In the genomic region with DNA sequence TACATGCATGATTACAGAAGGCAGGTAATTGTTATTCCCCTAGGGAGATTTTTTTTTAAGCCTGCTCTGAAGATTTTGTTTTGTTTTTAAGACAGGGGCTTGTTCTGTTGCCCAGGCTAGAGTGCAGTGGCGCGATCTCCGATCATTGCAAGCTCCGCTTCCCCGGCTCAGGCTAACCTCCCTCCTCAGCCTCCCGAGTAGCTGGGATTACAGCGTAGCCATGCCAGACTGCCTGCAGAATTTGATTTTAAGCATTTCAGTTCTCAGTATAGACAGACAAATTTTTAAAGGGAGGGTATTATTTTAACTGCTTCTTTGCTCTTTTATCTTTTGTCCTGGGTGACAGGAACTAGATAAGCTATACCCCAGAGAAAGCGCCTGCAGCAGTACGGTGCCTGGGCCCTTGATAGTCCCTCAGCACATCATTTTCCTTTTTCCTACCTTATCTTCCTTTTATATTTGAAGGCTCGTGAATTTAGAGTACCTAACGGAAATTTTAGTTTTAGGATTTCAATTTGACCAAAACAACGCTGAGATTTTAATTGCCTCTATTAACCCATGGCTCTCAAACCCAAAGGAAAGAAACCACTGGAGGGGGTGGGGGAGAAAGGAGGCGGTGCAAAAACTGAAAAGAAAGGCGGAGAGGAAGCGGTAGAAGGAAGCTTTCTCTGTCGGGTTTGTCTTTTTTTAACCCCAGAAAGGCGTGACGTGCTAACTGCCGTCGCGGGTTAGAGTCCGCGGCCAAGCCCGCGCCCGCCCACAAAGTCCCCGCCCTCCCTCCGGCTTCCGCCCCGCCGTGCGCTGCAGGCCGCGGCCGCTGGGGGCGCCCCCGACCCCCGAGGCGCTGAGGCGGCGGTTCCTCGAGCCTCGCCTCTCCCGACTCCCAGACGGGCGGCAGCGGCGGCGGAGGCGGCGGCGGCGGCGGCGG, we compare ENCODE assay signal across 8 cellular contexts. TPM values are rescaled to one million over a fixed set of nuclear protein-coding genes. Genes with fewer than 3 reads are reported as not detected.
DNase-seq lines count a peak whose midpoint lies in the region; ATAC-seq and TF ChIP-seq lines count a peak whose summit lies in the region.

TSS of gene EEIG2 (plus strand) at position 886 of the 928 bp plus-strand sequence. CDS start 329 bp downstream, outside the sequence.

- peak within 1 kb of the TSS; percentile 83 for H3K27ac Mint-ChIP-seq in activated T-helper 1 cell treated with anti-CD3 and anti-CD28 coated beads, Interleukin-12 subunit alpha, Interleukin-12 subunit beta, Interleukin-2, Interleukin-4 antibody, amounts not matched to agents 30 ng/mL and 10 ng/mL and 1 ng/mL, durations not matched to agents 14 hours and 24 hours and 36 hours
- peak within 1 kb of the TSS; percentile 73 for H3K27ac Mint-ChIP-seq in stimulated activated naive CD8-positive, alpha-beta T cell treated with anti-CD3 and anti-CD28 coated beads, Interleukin-15, Interleukin-2, amounts not matched to agents 100 ng/mL and 50 ng/mL, for 24 hours

- H3K4me3 ChIP-seq in neural cell (ENCODE audit: low read length), result peak within 1 kb of the TSS; percentile 84

- H3K4me3 Mint-ChIP-seq in activated T-helper 1 cell treated with anti-CD3 and anti-CD28 coated beads, Interleukin-12 subunit alpha, Interleukin-12 subunit beta, Interleukin-2, Interleukin-4 antibody, amounts not matched to agents 30 ng/mL and 10 ng/mL and 1 ng/mL, durations not matched to agents 14 hours and 24 hours and 36 hours, result peak within 1 kb of the TSS; percentile 92
- peak within 1 kb of the TSS; percentile 91 for H3K4me3 Mint-ChIP-seq in stimulated activated naive CD8-positive, alpha-beta T cell treated with anti-CD3 and anti-CD28 coated beads, Interleukin-15, Interleukin-2, amounts not matched to agents 100 ng/mL and 50 ng/mL, for 24 hours

- H3K9ac ChIP-seq in neural cell (ENCODE audit: low read length), result peak within 1 kb of the TSS; percentile 67

- no peaks in the 10 kb centered on the region for H4K20me1 ChIP-seq in neural cell (ENCODE audit: insufficient read depth)

- TF ChIP-seq RAD21 in neural cell (conservative IDR thresholded peaks at IDR 0.05), result peak; percentile 31

- DNase-seq in EH (ENCODE audit: low read depth), result peak; percentile 87
- peak; percentile 94 for DNase-seq in KBM-7
- DNase-seq in RPMI7951 (ENCODE audit: low read depth), result peak; percentile 92
- DNase-seq in activated T-helper 1 cell treated with anti-CD3 and anti-CD28 coated beads, Interleukin-12 subunit alpha, Interleukin-12 subunit beta, Interleukin-2, Interleukin-4 antibody, amounts not matched to agents 30 ng/mL and 10 ng/mL and 1 ng/mL, durations not matched to agents 14 hours and 24 hours and 36 hours (ENCODE audit: low spot score), result peak; percentile 85
- DNase-seq in fibroblast of the conjunctiva (ENCODE audit: low read depth), result peak; percentile 77

- TF ChIP-seq EP300 in neural cell (conservative IDR thresholded peaks at IDR 0.05; ENCODE audit: poor library complexity, severe bottlenecking), result peak; percentile 20

- H3K9me3 Mint-ChIP-seq in activated T-helper 1 cell treated with anti-CD3 and anti-CD28 coated beads, Interleukin-12 subunit alpha, Interleukin-12 subunit beta, Interleukin-2, Interleukin-4 antibody, amounts not matched to agents 30 ng/mL and 10 ng/mL and 1 ng/mL, durations not matched to agents 14 hours and 24 hours and 36 hours, result no peaks in the 10 kb centered on the region
- H3K9me3 Mint-ChIP-seq in stimulated activated naive CD8-positive, alpha-beta T cell treated with anti-CD3 and anti-CD28 coated beads, Interleukin-15, Interleukin-2, amounts not matched to agents 100 ng/mL and 50 ng/mL, for 24 hours, result no peaks in the 10 kb centered on the region

- H2AFZ ChIP-seq in neural cell (ENCODE audit: low read depth, low read length), result peak within 1 kb of the TSS; percentile 43

- H3K9me2 ChIP-seq in neural cell (ENCODE audit: insufficient read depth, low read length), result no peaks in the 10 kb centered on the region

- H3K4me1 Mint-ChIP-seq in activated T-helper 1 cell treated with anti-CD3 and anti-CD28 coated beads, Interleukin-12 subunit alpha, Interleukin-12 subunit beta, Interleukin-2, Interleukin-4 antibody, amounts not matched to agents 30 ng/mL and 10 ng/mL and 1 ng/mL, durations not matched to agents 14 hours and 24 hours and 36 hours (ENCODE audit: low read depth), result peaks cover 31% of the 10 kb centered on the region
- H3K4me1 Mint-ChIP-seq in stimulated activated naive CD8-positive, alpha-beta T cell treated with anti-CD3 and anti-CD28 coated beads, Interleukin-15, Interleukin-2, amounts not matched to agents 100 ng/mL and 50 ng/mL, for 24 hours (ENCODE audit: low read depth), result peaks cover 37% of the 10 kb centered on the region

- no peaks in the 10 kb centered on the region for H3K36me3 Mint-ChIP-seq in activated T-helper 1 cell treated with anti-CD3 and anti-CD28 coated beads, Interleukin-12 subunit alpha, Interleukin-12 subunit beta, Interleukin-2, Interleukin-4 antibody, amounts not matched to agents 30 ng/mL and 10 ng/mL and 1 ng/mL, durations not matched to agents 14 hours and 24 hours and 36 hours (ENCODE audit: low read depth)
- H3K36me3 Mint-ChIP-seq in stimulated activated naive CD8-positive, alpha-beta T cell treated with anti-CD3 and anti-CD28 coated beads, Interleukin-15, Interleukin-2, amounts not matched to agents 100 ng/mL and 50 ng/mL, for 24 hours (ENCODE audit: low read depth), result no peaks in the 10 kb centered on the region

- H3K36me3 ChIP-seq in neural cell (ENCODE audit: insufficient read depth, low read length), result no peaks in the 10 kb centered on the region

- no peaks in the 10 kb centered on the region for H3F3A ChIP-seq in neural cell (ENCODE audit: insufficient read depth, low read length, poor library complexity, severe bottlenecking)

- TF ChIP-seq CTCF in neural cell (IDR thresholded peaks at IDR 0.05; ENCODE audit: poor library complexity, severe bottlenecking), result peak; percentile 88

- H3K4me2 ChIP-seq in neural cell (ENCODE audit: low read length), result peak within 1 kb of the TSS; percentile 94

- no peaks in the 10 kb centered on the region for H3K9me3 ChIP-seq in neural cell (ENCODE audit: low read length)

- ATAC-seq in GM21737 (IDR thresholded peaks at IDR 0.05; ENCODE audit: unreplicated experiment), result peak; percentile 75

- no peak within 1 kb of the TSS for H3K27ac ChIP-seq in neural cell (ENCODE audit: low read length)

- intact Hi-C loops in activated T-helper 1 cell treated with anti-CD3 and anti-CD28 coated beads, Interleukin-12 subunit alpha, Interleukin-12 subunit beta, Interleukin-2, Interleukin-4 antibody, amounts not matched to agents 30 ng/mL and 10 ng/mL and 1 ng/mL, durations not matched to agents 14 hours and 24 hours and 36 hours (cut with micrococcal nuclease), result loop anchor here (1.0 to 10.0 kb wide), 5 partner anchors 55 to 777 kb away; partner anchors contain the start of gene STXBP3

- in situ Hi-C loops in KBM-7 (cut with MboI; ENCODE audit: low pct_unique_long_range_greater_than_20kb, low sequenced_read_pairs), result no loop called here

- peaks cover 10% of the 10 kb centered on the region for H3K79me2 ChIP-seq in neural cell (replicated peaks; ENCODE audit: insufficient read depth, low read length)

- H3K27me3 ChIP-seq in neural cell (ENCODE audit: insufficient read depth, low read depth, low read length), result no peaks in the 10 kb centered on the region

- peaks cover 4% of the 10 kb centered on the region for H3K27me3 Mint-ChIP-seq in activated T-helper 1 cell treated with anti-CD3 and anti-CD28 coated beads, Interleukin-12 subunit alpha, Interleukin-12 subunit beta, Interleukin-2, Interleukin-4 antibody, amounts not matched to agents 30 ng/mL and 10 ng/mL and 1 ng/mL, durations not matched to agents 14 hours and 24 hours and 36 hours (ENCODE audit: insufficient read depth)
- H3K27me3 Mint-ChIP-seq in stimulated activated naive CD8-positive, alpha-beta T cell treated with anti-CD3 and anti-CD28 coated beads, Interleukin-15, Interleukin-2, amounts not matched to agents 100 ng/mL and 50 ng/mL, for 24 hours, result no peaks in the 10 kb centered on the region

TF ChIP-seq in neural cell, 6 proteins besides CTCF, POLR2A, EP300 and RAD21:
- TF ChIP-seq SMC3 (conservative IDR thresholded peaks at IDR 0.05; ENCODE audit: poor library complexity) (no peak), POLR2AphosphoS5 (IDR thresholded peaks at IDR 0.05) (peak; percentile 67), REST (IDR thresholded peaks at IDR 0.05; ENCODE audit: borderline replicate concordance) (no peak), EZH2 (IDR thresholded peaks at IDR 0.05; ENCODE audit: borderline replicate concordance, insufficient read depth, low read length, poor library complexity, severe bottlenecking) (no peak), MXI1 (conservative IDR thresholded peaks at IDR 0.05; ENCODE audit: poor library complexity, severe bottlenecking) (peak; percentile 48), TAF1 (IDR thresholded peaks at IDR 0.05; ENCODE audit: low read depth) (no peak)

RNA-seq across cellular contexts. Expression of gene EEIG2, which starts in this region (rescaled TPM):
- 40.5 and 47.8 TPM in 2 replicates for total RNA-seq in RPMI7951 (2014; rRNA removed; shearing (Covaris generic))
- total RNA-seq in activated T-helper 1 cell treated with anti-CD3 and anti-CD28 coated beads, Interleukin-12 subunit alpha, Interleukin-12 subunit beta, Interleukin-2, Interleukin-4 antibody, amounts not matched to agents 30 ng/mL and 10 ng/mL and 1 ng/mL, durations not matched to agents 14 hours and 24 hours and 36 hours, result 16.7 and 18.5 TPM in 2 replicates
- 13.1 and 13.2 TPM in 2 replicates for polyA plus RNA-seq in neural cell
- polyA minus RNA-seq in neural cell, result 20.5 and 21.0 TPM in 2 replicates
